ENCODE assay signal across 2 cellular contexts in genomic region chr3:75667757-75668678, GRCh38.
TF ChIP-seq lines count a peak whose summit lies in the region.

No MANE protein-coding gene starts in this region.

TF ChIP-seq in GM12878, 131 proteins besides CTCF, POLR2A, EP300 and RAD21:
- TF ChIP-seq IKZF1 (conservative IDR thresholded peaks at IDR 0.05) (peak; percentile 41), BHLHE40 (IDR thresholded peaks at IDR 0.05; ENCODE audit: borderline replicate concordance in 1 of 2, low read depth in 2 of 2, low read length in 1 of 2) (peak in 1 of 2 experiments; percentile 57; a peak in 2 of 4 replicates)

TF ChIP-seq in neural cell, 6 proteins besides CTCF, POLR2A, EP300 and RAD21:
- peak; percentile 40 for TF ChIP-seq POLR2AphosphoS5 (IDR thresholded peaks at IDR 0.05)
